8 cellular contexts compared by ENCODE assay signal in genomic region chr13:51222510-51223283, GRCh38. TPM values are rescaled to one million over a fixed set of nuclear protein-coding genes. Genes with fewer than 3 reads are reported as not detected.
DNase-seq lines count a peak whose midpoint lies in the region; ATAC-seq and TF ChIP-seq lines count a peak whose summit lies in the region.

No MANE protein-coding gene starts in this region.

- TF ChIP-seq CTCF in CD8-positive, alpha-beta T cell (IDR thresholded peaks at IDR 0.05) = no peak
- peak; percentile 10; the same call in 1 of the 2 replicates for TF ChIP-seq CTCF in PC-3 (conservative IDR thresholded peaks at IDR 0.05; ENCODE audit: low read depth, low read length)

- no peaks in the 10 kb centered on the region for H3K9me3 ChIP-seq in CD8-positive, alpha-beta T cell (ENCODE audit: low read length)
- H3K9me3 ChIP-seq in HAP-1 (no peaks in the 10 kb centered on the region), PC-3 (ENCODE audit: low read length) (no peaks in the 10 kb centered on the region), mucosa of stomach (ENCODE audit: control insufficient read depth, low read length) (no peaks in the 10 kb centered on the region)

- H3K79me2 ChIP-seq in PC-3 (ENCODE audit: low read length) = no peaks in the 10 kb centered on the region

- intact Hi-C loops in CD8-positive, alpha-beta T cell (cut with DNase I, micrococcal nuclease) = no loop called here
- intact Hi-C loops in PC-3 (cut with micrococcal nuclease) = loop anchor here (5.0 kb wide), 1 partner anchor 65 kb away; no protein-coding TSS in a partner anchor

- H3K4me2 ChIP-seq in PC-3 (ENCODE audit: low read length) = peak overlapping the region; percentile 91

- H3K9me2 ChIP-seq in PC-3 (replicated peaks; ENCODE audit: low read length) = no peaks in the 10 kb centered on the region

- peaks cover 5% of the 10 kb centered on the region for H3K4me1 ChIP-seq in CD8-positive, alpha-beta T cell (ENCODE audit: insufficient read depth, low read length)
- H3K4me1 ChIP-seq in HAP-1 (peaks cover 18% of the 10 kb centered on the region), PC-3 (ENCODE audit: insufficient read depth, low read length) (no peaks in the 10 kb centered on the region), mucosa of stomach (ENCODE audit: control insufficient read depth, insufficient read depth, low read length) (peaks cover 7% of the 10 kb centered on the region)

- no peak overlapping the region for H3K27ac ChIP-seq in CD8-positive, alpha-beta T cell (ENCODE audit: low read depth, low read length)
- no peak overlapping the region for H3K27ac ChIP-seq in PC-3 (ENCODE audit: low read length)

- in situ Hi-C loops in HAP-1 (cut with MboI; ENCODE audit: low sequenced_read_pairs) = loop anchor here (5.0 to 25.0 kb wide), 2 partner anchors 50 to 1285 kb away; partner anchors contain the start of gene SPRYD7

- H3K4me1 Mint-ChIP-seq in CD8-positive, alpha-beta T cell (ENCODE audit: low read depth) = peaks cover 2% of the 10 kb centered on the region

- DNase-seq in CD8-positive, alpha-beta T cell = no peak
- peak; percentile 59 to 62 for DNase-seq in HAP-1 (ENCODE audit: low spot score in 2 of 2)
- peak; percentile 5 for DNase-seq in PC-3
- peak; percentile 83 for DNase-seq in ecto neural progenitor cell (ENCODE audit: low spot score)
- no peak for DNase-seq in AML-193 (lab: John Stamatoyannopoulos, UW)
- no peak for DNase-seq in central memory CD4-positive, alpha-beta T cell
- DNase-seq in NCI-H2029 treated with DMSO at 0.1 percent for 48 hours (lab: John Stamatoyannopoulos, UW) = no peak

- H3K9ac ChIP-seq in PC-3 (ENCODE audit: low read length) = no peak overlapping the region; the same call in 1 of the 2 replicates
- peak overlapping the region; percentile 45 for H3K9ac ChIP-seq in mucosa of stomach (ENCODE audit: low read length)

- H2AFZ ChIP-seq in PC-3 (ENCODE audit: low read length) = peak overlapping the region; percentile 97

- H3K27me3 ChIP-seq in CD8-positive, alpha-beta T cell (ENCODE audit: insufficient read depth, low read length) = peaks cover 19% of the 10 kb centered on the region
- H3K27me3 ChIP-seq in HAP-1 (ENCODE audit: low read depth) = no peaks in the 10 kb centered on the region
- H3K27me3 ChIP-seq in PC-3 (ENCODE audit: low read length) = no peaks in the 10 kb centered on the region
- peaks cover 25% of the 10 kb centered on the region for H3K27me3 ChIP-seq in mucosa of stomach (ENCODE audit: control insufficient read depth, insufficient read depth, low read length)

- no peaks in the 10 kb centered on the region for H4K20me1 ChIP-seq in PC-3 (ENCODE audit: low read length)

- BruUV-seq in PC-3 (replicated peaks; lab: Mats Ljungman, UMichigan) = no TSS peak

- ATAC-seq in CD8-positive, alpha-beta T cell = peak; percentile 17
- peak; percentile 45 for ATAC-seq in PC-3

- H3K4me3 ChIP-seq in CD8-positive, alpha-beta T cell (ENCODE audit: low read depth, low read length) = peak overlapping the region; percentile 43
- H3K4me3 ChIP-seq in HAP-1 = peak overlapping the region; percentile 78
- H3K4me3 ChIP-seq in PC-3 (ENCODE audit: low read length) = peak overlapping the region; percentile 81
- peak overlapping the region; percentile 29 for H3K4me3 ChIP-seq in mucosa of stomach (ENCODE audit: low read length)

- no peak overlapping the region for H3K27ac Mint-ChIP-seq in CD8-positive, alpha-beta T cell

- no peaks in the 10 kb centered on the region for H3K9me3 Mint-ChIP-seq in CD8-positive, alpha-beta T cell

- peak overlapping the region; percentile 62 for H3K4me3 Mint-ChIP-seq in CD8-positive, alpha-beta T cell

- H3F3A ChIP-seq in PC-3 (ENCODE audit: low read length, unreplicated experiment) = no peaks in the 10 kb centered on the region

- peaks cover 46% of the 10 kb centered on the region for H3K27me3 Mint-ChIP-seq in CD8-positive, alpha-beta T cell (ENCODE audit: low read depth)

- H3K36me3 Mint-ChIP-seq in CD8-positive, alpha-beta T cell = no peaks in the 10 kb centered on the region

- CTCF ChIA-PET in CD8-positive, alpha-beta T cell (lab: Charles Lee) = interaction anchor here (2.0 kb wide), 1 partner anchor 64 kb away, joined by 7 read pairs; no protein-coding TSS in a partner anchor
- CTCF ChIA-PET in PC-3 (lab: Charles Lee) = interaction anchor here (0.5 kb wide), 1 partner anchor 62 kb away, joined by 11 read pairs; no protein-coding TSS in a partner anchor

- no peaks in the 10 kb centered on the region for H3K36me3 ChIP-seq in CD8-positive, alpha-beta T cell (ENCODE audit: insufficient read depth, low read length)
- H3K36me3 ChIP-seq in HAP-1 (replicated peaks) = peaks cover 17% of the 10 kb centered on the region
- no peaks in the 10 kb centered on the region for H3K36me3 ChIP-seq in PC-3 (ENCODE audit: low read depth, low read length)
- no peaks in the 10 kb centered on the region for H3K36me3 ChIP-seq in mucosa of stomach (ENCODE audit: control insufficient read depth, insufficient read depth, low read length)

- POLR2A ChIA-PET in CD8-positive, alpha-beta T cell (lab: Charles Lee) = no interaction called here
- POLR2A ChIA-PET in PC-3 (lab: Charles Lee; ENCODE audit: unreplicated experiment) = no interaction called here

RNA-seq across cellular contexts. Expression of gene FAM124A, which starts 0.5 kb away (rescaled TPM):
- total RNA-seq in CD8-positive, alpha-beta T cell = under 1 TPM in 1 of 2 experiments, not detected in 1; 0.11 TPM
- total RNA-seq in PC-3 (2014; rRNA removed) = 1.1 and 1.6 TPM in 2 replicates

Comparison
In these comparisons a context has a peak if more than half of its experiments do, and no peak if none do; other contexts are left out.
1. DNase-seq: peak in HAP-1 (2 of 2), PC-3 (single experiment) and ecto neural progenitor cell (single experiment); none in CD8-positive, alpha-beta T cell (0 of 7), AML-193 (0 of 2), central memory CD4-positive, alpha-beta T cell (single experiment) and NCI-H2029 treated with DMSO at 0.1 percent for 48 hours (single experiment).
2. H3K4me3 ChIP-seq: peak in every context shown above with its lines; median percentile 81 in PC-3; 78 in HAP-1; 43 in CD8-positive, alpha-beta T cell; 29 in mucosa of stomach.